Comparison of ENCODE assay signal across 15 cellular contexts in the genomic region with DNA sequence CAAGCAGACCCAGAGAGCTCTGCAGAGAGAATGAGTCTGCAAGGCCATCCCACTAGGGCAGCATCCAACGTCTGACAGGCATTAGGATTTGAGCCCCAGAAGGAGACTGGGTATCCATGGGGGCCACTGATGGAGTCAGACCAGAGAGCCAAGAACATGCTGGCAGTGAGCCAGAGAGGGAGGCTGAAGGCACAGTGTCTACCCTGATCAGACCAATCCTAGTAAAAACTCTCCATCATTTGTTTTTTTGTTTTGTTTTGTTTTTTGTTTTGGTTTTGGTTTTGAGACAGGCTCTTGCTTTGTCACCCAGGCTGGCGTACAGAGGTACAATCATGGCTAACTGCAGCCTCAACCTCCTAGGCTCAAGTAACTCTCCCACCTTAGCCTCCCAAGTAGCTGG.
"Had no signal": no experiment of that assay in that cellular context is flagged by ENCODE, and none has a peak within 500 bp of the region (broad histone marks: within the 10 kb centered on the region; RNA-seq: fewer than 3 reads in every experiment).

No MANE protein-coding gene starts in this region.

- H3K27me3 Mint-ChIP-seq: naive thymus-derived CD8-positive, alpha-beta T cell had no signal

- H3K27ac Mint-ChIP-seq: activated naive CD4-positive, alpha-beta T cell treated with anti-CD3 and anti-CD28 coated beads, Interleukin-2, amount 10 ng/mL, durations not matched to agents 7 days and 5 days; activated T-cell treated with anti-CD3 and anti-CD28 coated beads, Interleukin-2, amount 50 U/mL, for 72 hours; naive thymus-derived CD8-positive, alpha-beta T cell; neural progenitor cell had no signal

- H3K9ac ChIP-seq: neural progenitor cell had no signal

- H3K4me1 ChIP-seq: lower lobe of right lung, neural progenitor cell had no signal

- H3K27me3 ChIP-seq: neural progenitor cell had no signal

- H3K4me3 ChIP-seq: lower lobe of right lung, neural progenitor cell had no signal

- H3K4me2 ChIP-seq: neural progenitor cell had no signal

- H3K36me3 Mint-ChIP-seq: activated naive CD4-positive, alpha-beta T cell treated with anti-CD3 and anti-CD28 coated beads, Interleukin-2, amount 10 ng/mL, durations not matched to agents 7 days and 5 days; naive thymus-derived CD8-positive, alpha-beta T cell; neural progenitor cell had no signal

- H3K27ac ChIP-seq: lower lobe of right lung, neural progenitor cell, WERI-Rb-1 had no signal

- H2AFZ ChIP-seq: neural progenitor cell had no signal

- H3K9me3 ChIP-seq: lower lobe of right lung had no signal

- H3K4me1 Mint-ChIP-seq: naive thymus-derived CD8-positive, alpha-beta T cell; neural progenitor cell had no signal

- H3K36me3 ChIP-seq: lower lobe of right lung, neural progenitor cell, WERI-Rb-1 had no signal

- ATAC-seq: activated T-cell treated with anti-CD3 and anti-CD28 coated beads, Interleukin-2, amount 50 U/mL, for 72 hours; left lobe of liver; lower lobe of right lung; naive thymus-derived CD8-positive, alpha-beta T cell; stimulated activated naive CD8-positive, alpha-beta T cell treated with anti-CD3 and anti-CD28 coated beads, Interleukin-15, Interleukin-2, amounts not matched to agents 100 U/mL and 50 U/mL, for 24 hours had no signal

- DNase-seq: activated CD4-positive, CD25-positive, alpha-beta regulatory T cell treated with anti-CD3 and anti-CD28 coated beads, Interleukin-2, amount 50 U/mL, for 72 hours; activated effector memory CD4-positive, alpha-beta T cell treated with anti-CD3 and anti-CD28 coated beads, Interleukin-2, amount 50 U/mL, for 16 hours; activated naive CD4-positive, alpha-beta T cell treated with anti-CD3 and anti-CD28 coated beads, Interleukin-2, amount 10 ng/mL, durations not matched to agents 7 days and 5 days; activated T-cell treated with anti-CD3 and anti-CD28 coated beads, Interleukin-2, amount 50 U/mL, for 72 hours; effector CD4-positive, alpha-beta T cell; foreskin fibroblast; kidney; lower lobe of right lung; naive thymus-derived CD8-positive, alpha-beta T cell; retina; stimulated activated CD4-positive, alpha-beta T cell treated with anti-CD3 and anti-CD28 coated beads, Interleukin-2, amount 100 ng/mL, for 48 hours; stimulated activated naive CD8-positive, alpha-beta T cell treated with anti-CD3 and anti-CD28 coated beads, Interleukin-15, Interleukin-2, amounts not matched to agents 100 U/mL and 50 U/mL, for 24 hours; WERI-Rb-1 had no signal

- H3K4me3 Mint-ChIP-seq: activated naive CD4-positive, alpha-beta T cell treated with anti-CD3 and anti-CD28 coated beads, Interleukin-2, amount 10 ng/mL, durations not matched to agents 7 days and 5 days; activated T-cell treated with anti-CD3 and anti-CD28 coated beads, Interleukin-2, amount 50 U/mL, for 72 hours; naive thymus-derived CD8-positive, alpha-beta T cell; neural progenitor cell had no signal
